In the genomic region with DNA sequence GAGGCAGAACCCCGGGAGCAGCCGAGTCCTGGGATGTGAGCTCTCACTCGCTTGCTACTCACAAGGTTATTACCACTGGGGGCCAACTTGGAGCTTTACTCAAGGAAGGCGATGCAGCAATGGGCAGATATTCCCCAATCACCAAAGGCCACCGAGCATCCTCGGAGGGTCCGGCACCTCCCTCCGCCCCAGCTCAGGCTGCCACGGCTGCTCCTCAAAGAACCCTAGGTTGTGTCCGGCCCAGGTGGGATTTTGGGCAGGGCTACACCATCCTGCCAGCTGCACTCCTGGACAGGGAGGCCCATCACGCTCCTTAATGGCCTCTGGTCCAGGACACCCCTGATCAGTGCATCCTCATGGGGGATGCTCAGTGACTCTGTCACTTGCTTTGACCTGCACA, we compare ENCODE assay signal across 16 cellular contexts. TPM values are rescaled to one million over a fixed set of nuclear protein-coding genes. Genes with fewer than 3 reads are reported as not detected.
DNase-seq lines count a peak whose midpoint lies in the region; ATAC-seq and TF ChIP-seq lines count a peak whose summit lies in the region.
"Had no signal": no experiment of that assay in that cellular context is flagged by ENCODE, and none has a peak within 500 bp of the region (broad histone marks: within the 10 kb centered on the region; RNA-seq: fewer than 3 reads in every experiment).

No MANE protein-coding gene starts in this region.

- no peaks in the 10 kb centered on the region for H4K20me1 ChIP-seq in BLaER1 treated with 17β-estradiol and CSF1 and Interleukin-3, amounts not matched to agents 10 nM and 100 nM

- DNase-seq in activated effector memory CD4-positive, alpha-beta T cell treated with anti-CD3 and anti-CD28 coated beads, Interleukin-2, amount 50 U/mL, for 16 hours: peak; percentile 50
- DNase-seq in activated effector memory CD4-positive, alpha-beta T cell treated with Interleukin-2 at 50 U/mL for 16 hours: no peak
- DNase-seq in ecto neural progenitor cell (ENCODE audit: low spot score) (peak; percentile 29), posterior vena cava (ENCODE audit: low spot score) (peak; percentile 72), left lung (no peak), GM19238 (ENCODE audit: insufficient read length, low spot score) (no peak)
- DNase-seq: ACHN; CD4-positive, alpha-beta memory T cell; DMS79; H7 had no signal

- H3K27ac ChIP-seq in BLaER1 treated with 17β-estradiol and CSF1 and Interleukin-3, amounts not matched to agents 10 nM and 100 nM: no peak overlapping the region
- H3K27ac ChIP-seq in left lung: no peak overlapping the region
- H3K27ac ChIP-seq: C4-2B had no signal

- peaks cover 26 to 78% (median 63%) of the 10 kb centered on the region in 10 experiments for H3K4me1 ChIP-seq in BLaER1 treated with 17β-estradiol and CSF1 and Interleukin-3, amounts not matched to agents 10 nM and 100 nM
- no peaks in the 10 kb centered on the region for H3K4me1 ChIP-seq in left lung

- H3K4me3 ChIP-seq in BLaER1 treated with 17β-estradiol and CSF1 and Interleukin-3, amounts not matched to agents 10 nM and 100 nM: no peak overlapping the region
- no peak overlapping the region for H3K4me3 ChIP-seq in left lung
- H3K4me3 ChIP-seq: GM12878, GM23338 had no signal

- intact Hi-C loops in posterior vena cava (cut with DNase I): no loop called here
- intact Hi-C loops in left lung (cut with DNase I): no loop called here

- peak overlapping the region in 8 of 11 experiments; percentile 17 to 91 (median 58); a peak in 15 of 22 replicates for H3K4me2 ChIP-seq in BLaER1 treated with 17β-estradiol and CSF1 and Interleukin-3, amounts not matched to agents 10 nM and 100 nM
- H3K4me2 ChIP-seq: GM23338 had no signal

- ATAC-seq in HG02840 (IDR thresholded peaks at IDR 0.05; ENCODE audit: low FRiP score, unreplicated experiment) (no peak), left lung (no peak)
- ATAC-seq: GM12878, GM23338 had no signal

- peaks cover 0 to 14% (median 0%) of the 10 kb centered on the region in 11 experiments; a peak in 4 of 22 replicates for H3K27me3 ChIP-seq in BLaER1 treated with 17β-estradiol and CSF1 and Interleukin-3, amounts not matched to agents 10 nM and 100 nM
- H3K27me3 ChIP-seq in left lung: no peaks in the 10 kb centered on the region

- TF ChIP-seq CTCF in left lung (IDR thresholded peaks at IDR 0.05): no peak

- H3K9me3 ChIP-seq in BLaER1 treated with 17β-estradiol and CSF1 and Interleukin-3, amounts not matched to agents 10 nM and 100 nM (replicated peaks in 1 of 11): 0 out of 22 replicates have a peak, but pooled peaks cover 0 to 3% (median 0%) of the 10 kb centered on the region in 11 experiments
- H3K9me3 ChIP-seq in left lung: no peaks in the 10 kb centered on the region

- no peak overlapping the region for H3K9ac ChIP-seq in BLaER1 treated with 17β-estradiol and CSF1 and Interleukin-3, amounts not matched to agents 10 nM and 100 nM

- H3K36me3 ChIP-seq in BLaER1 treated with 17β-estradiol and CSF1 and Interleukin-3, amounts not matched to agents 10 nM and 100 nM: no peaks in the 10 kb centered on the region
- no peaks in the 10 kb centered on the region for H3K36me3 ChIP-seq in left lung

RNA-seq across cellular contexts. Expression of a gene that starts 24.8 kb away (rescaled TPM):
- total RNA-seq in posterior vena cava (10 to 100 TPM; 14.6 to 15.4 TPM), left lung (1 to 10 TPM; 2.6 to 3.1 TPM)
- total RNA-seq: G401, GM23338 had no signal

Comparison
In these comparisons a context has a peak if more than half of its experiments do, and no peak if none do; other contexts are left out.
1. DNase-seq: peak in activated effector memory CD4-positive, alpha-beta T cell treated with anti-CD3 and anti-CD28 coated beads, Interleukin-2, amount 50 U/mL, for 16 hours (single experiment), ecto neural progenitor cell (single experiment) and posterior vena cava (single experiment); none in activated effector memory CD4-positive, alpha-beta T cell treated with Interleukin-2 at 50 U/mL for 16 hours (single experiment), left lung (0 of 2) and GM19238 (single experiment).